In genomic region chr6:76465410-76465809, GRCh38 we compare ENCODE assay signal across 13 cellular contexts.
DNase-seq lines count a peak whose midpoint lies in the region; ATAC-seq lines count a peak whose summit lies in the region.
"Had no signal": no experiment of that assay in that cellular context is flagged by ENCODE, and none has a peak within 500 bp of the region (broad histone marks: within the 10 kb centered on the region; RNA-seq: fewer than 3 reads in every experiment).

No MANE protein-coding gene starts in this region.

- peak; percentile 1 for DNase-seq in SIG-M5 treated with dmso at 0.1 percent for 504 hours (lab: John Stamatoyannopoulos, UW; ENCODE audit: unreplicated experiment)
- DNase-seq in SIG-M5 (lab: John Stamatoyannopoulos, UW), result no peak
- peak; percentile 17 to 48 for DNase-seq in Kasumi-1 (lab: John Stamatoyannopoulos, UW)
- DNase-seq in OCI-M1 (lab: John Stamatoyannopoulos, UW), result peak; percentile 33
- no peak for DNase-seq in SHP77 treated with DMSO at 0.1 percent for 48 hours (lab: John Stamatoyannopoulos, UW)
- no peak for DNase-seq in NCI-H1092 treated with DMSO at 0.1 percent for 48 hours (lab: John Stamatoyannopoulos, UW)
- no peak for DNase-seq in EL
- DNase-seq: ACHN; CD4-positive, CD25-positive, alpha-beta regulatory T cell; DMS53; GOT3; H9 had no signal

- peak; percentile 59 for ATAC-seq in GM18858 (IDR thresholded peaks at IDR 0.05; ENCODE audit: unreplicated experiment)

Comparison
In these comparisons a context has a peak if more than half of its experiments do, and no peak if none do; other contexts are left out.
1. DNase-seq: peak in SIG-M5 treated with dmso at 0.1 percent for 504 hours (single experiment), Kasumi-1 (2 of 2) and OCI-M1 (single experiment); none in SIG-M5 (single experiment), SHP77 treated with DMSO at 0.1 percent for 48 hours (single experiment), NCI-H1092 treated with DMSO at 0.1 percent for 48 hours (single experiment) and EL (single experiment).